ENCODE assay signal across 8 cellular contexts in genomic region chr2:7007846-7008741, GRCh38.
DNase-seq lines count a peak whose midpoint lies in the region; ATAC-seq and TF ChIP-seq lines count a peak whose summit lies in the region.

No MANE protein-coding gene starts in this region.

- no peak overlapping the region for H3K4me3 Mint-ChIP-seq in activated naive CD4-positive, alpha-beta T cell treated with anti-CD3 and anti-CD28 coated beads, Interleukin-2, amount 50 U/mL, for 24 hours
- H3K4me3 Mint-ChIP-seq in activated naive CD4-positive, alpha-beta T cell treated with anti-CD3 and anti-CD28 coated beads for 36 hours, result no peak overlapping the region
- H3K4me3 Mint-ChIP-seq in naive thymus-derived CD8-positive, alpha-beta T cell, result no peak overlapping the region

- CTCF ChIA-PET in activated naive CD4-positive, alpha-beta T cell treated with anti-CD3 and anti-CD28 coated beads for 36 hours (lab: Charles Lee), result no interaction called here

- no peaks in the 10 kb centered on the region for H3K9me3 Mint-ChIP-seq in activated naive CD4-positive, alpha-beta T cell treated with anti-CD3 and anti-CD28 coated beads, Interleukin-2, amount 50 U/mL, for 24 hours
- H3K9me3 Mint-ChIP-seq in activated naive CD4-positive, alpha-beta T cell treated with anti-CD3 and anti-CD28 coated beads for 36 hours, result no peaks in the 10 kb centered on the region
- no peaks in the 10 kb centered on the region for H3K9me3 Mint-ChIP-seq in naive thymus-derived CD8-positive, alpha-beta T cell

- H3K36me3 Mint-ChIP-seq in activated naive CD4-positive, alpha-beta T cell treated with anti-CD3 and anti-CD28 coated beads, Interleukin-2, amount 50 U/mL, for 24 hours, result peaks cover 5% of the 10 kb centered on the region
- H3K36me3 Mint-ChIP-seq in activated naive CD4-positive, alpha-beta T cell treated with anti-CD3 and anti-CD28 coated beads for 36 hours (ENCODE audit: low read depth), result peaks cover 4% of the 10 kb centered on the region
- peaks cover 0 to 43% (median 0%) of the 10 kb centered on the region in 3 donors for H3K36me3 Mint-ChIP-seq in naive thymus-derived CD8-positive, alpha-beta T cell

- peak; percentile 10 for TF ChIP-seq CTCF in epithelial cell of proximal tubule (conservative IDR thresholded peaks at IDR 0.05; ENCODE audit: low read depth, low read length)

- no peaks in the 10 kb centered on the region for H3K27me3 Mint-ChIP-seq in activated naive CD4-positive, alpha-beta T cell treated with anti-CD3 and anti-CD28 coated beads, Interleukin-2, amount 50 U/mL, for 24 hours
- H3K27me3 Mint-ChIP-seq in activated naive CD4-positive, alpha-beta T cell treated with anti-CD3 and anti-CD28 coated beads for 36 hours (ENCODE audit: low read depth), result no peaks in the 10 kb centered on the region
- H3K27me3 Mint-ChIP-seq in naive thymus-derived CD8-positive, alpha-beta T cell, result no peaks in the 10 kb centered on the region

- peak overlapping the region; percentile 65 for H3K27ac Mint-ChIP-seq in activated naive CD4-positive, alpha-beta T cell treated with anti-CD3 and anti-CD28 coated beads, Interleukin-2, amount 50 U/mL, for 24 hours
- no peak overlapping the region for H3K27ac Mint-ChIP-seq in activated naive CD4-positive, alpha-beta T cell treated with anti-CD3 and anti-CD28 coated beads for 36 hours
- peak overlapping the region; percentile 53 to 92 (median 74) for H3K27ac Mint-ChIP-seq in naive thymus-derived CD8-positive, alpha-beta T cell

- H3K4me1 Mint-ChIP-seq in activated naive CD4-positive, alpha-beta T cell treated with anti-CD3 and anti-CD28 coated beads, Interleukin-2, amount 50 U/mL, for 24 hours, result peaks cover 52% of the 10 kb centered on the region
- peaks cover 40% of the 10 kb centered on the region for H3K4me1 Mint-ChIP-seq in activated naive CD4-positive, alpha-beta T cell treated with anti-CD3 and anti-CD28 coated beads for 36 hours (ENCODE audit: low read depth)
- H3K4me1 Mint-ChIP-seq in naive thymus-derived CD8-positive, alpha-beta T cell, result peaks cover 27 to 60% (median 51%) of the 10 kb centered on the region in 4 donors

- intact Hi-C loops in activated naive CD4-positive, alpha-beta T cell treated with anti-CD3 and anti-CD28 coated beads for 36 hours (cut with micrococcal nuclease), result no loop called here

- ATAC-seq in naive thymus-derived CD8-positive, alpha-beta T cell, result no peak

- POLR2A ChIA-PET in naive thymus-derived CD8-positive, alpha-beta T cell (lab: Charles Lee), result no interaction called here

- no peak overlapping the region for H3K4me3 ChIP-seq in epithelial cell of proximal tubule (ENCODE audit: low read depth, low read length)

- no peak for DNase-seq in activated naive CD4-positive, alpha-beta T cell treated with anti-CD3 and anti-CD28 coated beads for 36 hours
- DNase-seq in RPMI7951 (ENCODE audit: low read depth), result peak; percentile 100
- DNase-seq in epithelial cell of proximal tubule (ENCODE audit: low read depth), result no peak
- DNase-seq in naive thymus-derived CD8-positive, alpha-beta T cell, result no peak
- no peak for DNase-seq in dedifferentiated amniotic fluid mesenchymal stem cell (ENCODE audit: extremely low spot score)
- no peak for DNase-seq in activated T-cell treated with anti-CD3 and anti-CD28 coated beads, Interleukin-2, amount 50 U/mL, for 48 hours
- no peak for DNase-seq in stimulated activated CD4-positive, alpha-beta T cell treated with anti-CD3 and anti-CD28 coated beads, Interleukin-15, amount 100 ng/mL, for 24 hours
